ENCODE assay signal across 9 cellular contexts in the genomic region with DNA sequence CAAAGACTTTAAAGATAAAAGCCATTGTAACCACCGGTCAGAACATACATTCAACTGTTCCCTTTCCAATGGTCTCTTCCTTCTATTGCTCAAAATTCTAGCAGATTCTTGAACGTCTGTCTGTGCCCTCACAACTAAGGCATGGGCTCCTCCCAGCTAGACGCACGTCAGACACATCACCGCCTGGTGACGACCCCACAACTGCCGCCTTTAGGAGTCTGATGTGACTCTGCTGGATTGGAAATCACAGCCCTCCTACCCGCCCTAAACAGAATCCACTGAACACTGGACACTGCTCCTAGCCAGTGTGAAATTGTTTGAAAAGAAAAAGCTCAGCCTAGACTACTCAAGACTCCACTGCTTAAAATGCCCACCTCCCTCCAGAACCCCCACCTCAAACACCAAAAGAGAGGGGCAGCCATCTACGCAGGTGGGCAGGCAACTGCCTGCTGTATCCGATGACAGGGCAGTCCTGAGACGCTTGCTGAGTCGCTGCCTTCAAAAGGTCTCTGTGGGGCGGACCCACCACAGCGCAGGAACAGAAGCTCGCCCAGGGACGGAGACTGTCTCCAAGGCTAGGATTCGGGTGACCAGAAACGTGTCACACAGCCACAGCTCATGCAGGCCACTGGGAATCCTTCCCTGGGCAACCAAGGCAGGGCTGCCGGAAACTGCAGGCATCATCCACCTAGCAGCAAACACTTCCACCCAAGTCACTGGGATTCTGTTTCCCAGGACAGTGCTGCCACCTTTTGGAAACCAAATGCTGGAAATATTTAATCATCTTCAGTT. TPM values are rescaled to one million over a fixed set of nuclear protein-coding genes. Genes with fewer than 3 reads are reported as not detected.
DNase-seq lines count a peak whose midpoint lies in the region; ATAC-seq, FAIRE-seq and TF ChIP-seq lines count a peak whose summit lies in the region.
"Had no signal": no experiment of that assay in that cellular context is flagged by ENCODE, and none has a peak within 500 bp of the region (broad histone marks: within the 10 kb centered on the region; RNA-seq: fewer than 3 reads in every experiment).

No MANE protein-coding gene starts in this region.

- ATAC-seq in left lobe of liver (peak; percentile 84), GM21528 (IDR thresholded peaks at IDR 0.05; ENCODE audit: low FRiP score, unreplicated experiment) (no peak)
- ATAC-seq in activated CD4-positive, CD25-positive, alpha-beta regulatory T cell treated with anti-CD3 and anti-CD28 coated beads, Interleukin-2, amount 50 U/mL, for 24 hours, result no peak
- ATAC-seq in naive thymus-derived CD8-positive, alpha-beta T cell, result no peak

- TF ChIP-seq CTCF in brain (conservative IDR thresholded peaks at IDR 0.05), result peak; percentile 55 to 59
- no peak for TF ChIP-seq CTCF in CD14-positive monocyte (IDR thresholded peaks at IDR 0.05)

- peaks cover 9% of the 10 kb centered on the region for H3K36me3 Mint-ChIP-seq in brain
- H3K36me3 Mint-ChIP-seq in CD14-positive monocyte, result no peaks in the 10 kb centered on the region
- H3K36me3 Mint-ChIP-seq in naive thymus-derived CD8-positive, alpha-beta T cell, result peaks cover 0 to 5% (median 0%) of the 10 kb centered on the region in 3 donors

- POLR2A ChIA-PET in naive thymus-derived CD8-positive, alpha-beta T cell (lab: Charles Lee), result no interaction called here

- H3K4me1 Mint-ChIP-seq in brain (peaks cover 43% of the 10 kb centered on the region), CD14-positive monocyte (peaks cover 8% of the 10 kb centered on the region)
- H3K4me1 Mint-ChIP-seq in naive thymus-derived CD8-positive, alpha-beta T cell, result peaks cover 3 to 44% (median 9%) of the 10 kb centered on the region in 4 donors

- H3K27ac Mint-ChIP-seq in brain (peak overlapping the region in 3 of 5 experiments; percentile 46 to 76 (median 56)), CD14-positive monocyte (no peak overlapping the region)
- no peak overlapping the region for H3K27ac Mint-ChIP-seq in naive thymus-derived CD8-positive, alpha-beta T cell

- H3K27me3 Mint-ChIP-seq in brain, result no peaks in the 10 kb centered on the region
- H3K27me3 Mint-ChIP-seq in CD14-positive monocyte (ENCODE audit: low read depth in 3 of 3), result peaks cover 2 to 8% (median 6%) of the 10 kb centered on the region in 3 donors
- H3K27me3 Mint-ChIP-seq in naive thymus-derived CD8-positive, alpha-beta T cell, result peaks cover 12 to 55% (median 32%) of the 10 kb centered on the region in 5 donors

- intact Hi-C loops in CD14-positive monocyte (cut with micrococcal nuclease), result no loop called here

- peaks cover 0 to 5% (median 0%) of the 10 kb centered on the region in 5 experiments for H3K9me3 Mint-ChIP-seq in brain
- peaks cover 0 to 2% (median 0%) of the 10 kb centered on the region in 7 donors for H3K9me3 Mint-ChIP-seq in CD14-positive monocyte
- H3K9me3 Mint-ChIP-seq in naive thymus-derived CD8-positive, alpha-beta T cell, result peaks cover 0 to 2% (median 0%) of the 10 kb centered on the region in 9 donors

- no peak overlapping the region for H3K4me3 Mint-ChIP-seq in brain
- no peak overlapping the region for H3K4me3 Mint-ChIP-seq in CD14-positive monocyte
- H3K4me3 Mint-ChIP-seq in naive thymus-derived CD8-positive, alpha-beta T cell, result no peak overlapping the region

- FAIRE-seq in HTR-8/SVneo (lab: Jason Lieb, UNC), result no peak

- peak; percentile 53 for DNase-seq in AG20443 (ENCODE audit: low spot score)
- DNase-seq in HTR-8/SVneo (ENCODE audit: insufficient read length, low spot score), result peak; percentile 47
- peak; percentile 43 for DNase-seq in left lobe of liver (ENCODE audit: low spot score)
- no peak for DNase-seq in CD14-positive monocyte (ENCODE audit: low spot score)
- DNase-seq in naive thymus-derived CD8-positive, alpha-beta T cell, result no peak
- DNase-seq: left cardiac atrium had no signal

RNA-seq across cellular contexts. Expression of gene GSDME, which starts 34.7 kb away (rescaled TPM):
- polyA plus RNA-seq in brain (ENCODE audit: insufficient read depth, low read depth, low replicate concordance), result 5.5 TPM
- total RNA-seq in left lobe of liver, result 4.8 TPM
- 1 to 10 TPM in 1 of 2 donors, not detected in 1; 2.3 TPM for polyA plus RNA-seq in CD14-positive monocyte
- total RNA-seq in naive thymus-derived CD8-positive, alpha-beta T cell, result under 1 TPM; 0.26 to 0.30 TPM
- under 1 TPM in 2 of 3 donors, not detected in 1; 0.07 to 0.23 TPM for polyA plus RNA-seq in naive thymus-derived CD8-positive, alpha-beta T cell

Comparison
In these comparisons a context has a peak if more than half of its experiments do, and no peak if none do; other contexts are left out.
1. DNase-seq: peak in AG20443 (single experiment), HTR-8/SVneo (single experiment) and left lobe of liver (single experiment); none in CD14-positive monocyte (single experiment) and naive thymus-derived CD8-positive, alpha-beta T cell (0 of 10).
2. H3K27ac Mint-ChIP-seq: peak in brain (3 of 5); none in CD14-positive monocyte (0 of 7) and naive thymus-derived CD8-positive, alpha-beta T cell (0 of 10).